In the genomic region with DNA sequence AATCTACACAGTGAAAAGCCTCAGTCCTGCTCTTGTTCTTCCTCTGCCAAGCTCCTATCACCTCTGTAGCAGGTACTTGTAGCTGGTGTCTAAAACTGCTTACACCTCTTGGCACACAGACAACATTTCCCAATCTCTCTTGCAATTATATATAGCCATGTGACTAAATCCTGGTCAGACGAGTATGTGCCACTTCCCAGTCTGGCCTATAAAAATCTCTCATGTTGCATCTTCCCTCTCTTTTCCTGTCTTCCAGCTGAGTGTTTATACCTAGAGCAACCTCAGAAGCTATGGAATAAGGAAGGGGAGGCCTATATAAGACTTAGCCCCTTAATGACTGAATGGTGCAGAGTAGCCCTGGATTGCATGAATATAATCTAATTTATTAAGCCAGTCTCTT, we compare ENCODE assay signal across 2 cellular contexts.
TF ChIP-seq lines count a peak whose summit lies in the region.

No MANE protein-coding gene starts in this region.

TF ChIP-seq in HepG2, 621 proteins besides CTCF, POLR2A, EP300 and RAD21 (continued from another document):
- TF ChIP-seq, protein P1, sequence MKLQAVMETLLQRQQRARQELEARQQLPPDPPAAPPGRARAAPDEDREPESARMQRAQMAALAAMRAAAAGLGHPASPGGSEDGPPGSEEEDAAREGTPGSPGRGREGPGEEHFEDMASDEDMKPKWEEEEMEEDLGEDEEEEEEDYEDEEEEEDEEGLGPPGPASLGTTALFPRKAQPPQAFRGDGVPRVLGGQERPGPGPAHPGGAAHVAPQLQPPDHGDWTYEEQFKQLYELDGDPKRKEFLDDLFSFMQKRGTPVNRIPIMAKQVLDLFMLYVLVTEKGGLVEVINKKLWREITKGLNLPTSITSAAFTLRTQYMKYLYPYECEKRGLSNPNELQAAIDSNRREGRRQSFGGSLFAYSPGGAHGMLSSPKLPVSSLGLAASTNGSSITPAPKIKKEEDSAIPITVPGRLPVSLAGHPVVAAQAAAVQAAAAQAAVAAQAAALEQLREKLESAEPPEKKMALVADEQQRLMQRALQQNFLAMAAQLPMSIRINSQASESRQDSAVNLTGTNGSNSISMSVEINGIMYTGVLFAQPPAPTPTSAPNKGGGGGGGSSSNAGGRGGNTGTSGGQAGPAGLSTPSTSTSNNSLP (IDR thresholded peaks at IDR 0.05; ENCODE audit: low read depth, low read length): no peak
- TF ChIP-seq, protein P2, sequence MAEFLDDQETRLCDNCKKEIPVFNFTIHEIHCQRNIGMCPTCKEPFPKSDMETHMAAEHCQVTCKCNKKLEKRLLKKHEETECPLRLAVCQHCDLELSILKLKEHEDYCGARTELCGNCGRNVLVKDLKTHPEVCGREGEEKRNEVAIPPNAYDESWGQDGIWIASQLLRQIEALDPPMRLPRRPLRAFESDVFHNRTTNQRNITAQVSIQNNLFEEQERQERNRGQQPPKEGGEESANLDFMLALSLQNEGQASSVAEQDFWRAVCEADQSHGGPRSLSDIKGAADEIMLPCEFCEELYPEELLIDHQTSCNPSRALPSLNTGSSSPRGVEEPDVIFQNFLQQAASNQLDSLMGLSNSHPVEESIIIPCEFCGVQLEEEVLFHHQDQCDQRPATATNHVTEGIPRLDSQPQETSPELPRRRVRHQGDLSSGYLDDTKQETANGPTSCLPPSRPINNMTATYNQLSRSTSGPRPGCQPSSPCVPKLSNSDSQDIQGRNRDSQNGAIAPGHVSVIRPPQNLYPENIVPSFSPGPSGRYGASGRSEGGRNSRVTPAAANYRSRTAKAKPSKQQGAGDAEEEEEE (CRISPR knock-in tag; IDR thresholded peaks at IDR 0.05; ENCODE audit: borderline replicate concordance): no peak
- TF ChIP-seq, protein P3, sequence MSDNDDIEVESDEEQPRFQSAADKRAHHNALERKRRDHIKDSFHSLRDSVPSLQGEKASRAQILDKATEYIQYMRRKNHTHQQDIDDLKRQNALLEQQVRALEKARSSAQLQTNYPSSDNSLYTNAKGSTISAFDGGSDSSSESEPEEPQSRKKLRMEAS (IDR thresholded peaks at IDR 0.05): no peak
- no peak for TF ChIP-seq SIN3B (IDR thresholded peaks at IDR 0.05; ENCODE audit: low read length)
- TF ChIP-seq ATF7-NPFF (CRISPR knock-in tag; IDR thresholded peaks at IDR 0.05; ENCODE audit: low read depth): no peak
- no peak for TF ChIP-seq RXRB (CRISPR knock-in tag; IDR thresholded peaks at IDR 0.05; ENCODE audit: borderline replicate concordance)
- TF ChIP-seq, protein P4, sequence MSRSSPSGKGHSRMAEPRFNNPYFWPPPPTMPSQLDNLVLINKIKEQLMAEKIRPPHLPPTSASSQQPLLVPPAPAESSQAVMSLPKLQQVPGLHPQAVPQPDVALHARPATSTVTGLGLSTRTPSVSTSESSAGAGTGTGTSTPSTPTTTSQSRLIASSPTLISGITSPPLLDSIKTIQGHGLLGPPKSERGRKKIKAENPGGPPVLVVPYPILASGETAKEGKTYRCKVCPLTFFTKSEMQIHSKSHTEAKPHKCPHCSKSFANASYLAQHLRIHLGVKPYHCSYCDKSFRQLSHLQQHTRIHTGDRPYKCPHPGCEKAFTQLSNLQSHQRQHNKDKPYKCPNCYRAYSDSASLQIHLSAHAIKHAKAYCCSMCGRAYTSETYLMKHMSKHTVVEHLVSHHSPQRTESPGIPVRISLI (CRISPR knock-in tag; IDR thresholded peaks at IDR 0.05; ENCODE audit: borderline replicate concordance): no peak
- no peak for TF ChIP-seq NFATC3 (CRISPR knock-in tag; IDR thresholded peaks at IDR 0.05)
- TF ChIP-seq ZNF337 (CRISPR knock-in tag; IDR thresholded peaks at IDR 0.05; ENCODE audit: borderline replicate concordance, low read depth): no peak
- TF ChIP-seq ZNF558 (CRISPR knock-in tag; IDR thresholded peaks at IDR 0.05; ENCODE audit: borderline replicate concordance): no peak
- TF ChIP-seq HMG20B (CRISPR knock-in tag; conservative IDR thresholded peaks at IDR 0.05): no peak
- no peak for TF ChIP-seq ZNF24 (IDR thresholded peaks at IDR 0.05)

TF ChIP-seq in SK-N-SH, 30 proteins besides CTCF, POLR2A, EP300 and RAD21 (continued from another document):
- TF ChIP-seq IRF3 (IDR thresholded peaks at IDR 0.05; ENCODE audit: low read depth, low read length) (no peak), FOXM1 (IDR thresholded peaks at IDR 0.05; ENCODE audit: low read depth) (no peak), GATA2 (CRISPR knock-in tag; IDR thresholded peaks at IDR 0.05) (no peak), NFIC (IDR thresholded peaks at IDR 0.05; ENCODE audit: borderline replicate concordance) (no peak), MXI1 (IDR thresholded peaks at IDR 0.05; ENCODE audit: low read depth, low read length) (no peak)
- TF ChIP-seq, protein P3 (IDR thresholded peaks at IDR 0.05; ENCODE audit: low read depth): no peak
